Comparison of ENCODE assay signal across 1 cellular context in the genomic region with DNA sequence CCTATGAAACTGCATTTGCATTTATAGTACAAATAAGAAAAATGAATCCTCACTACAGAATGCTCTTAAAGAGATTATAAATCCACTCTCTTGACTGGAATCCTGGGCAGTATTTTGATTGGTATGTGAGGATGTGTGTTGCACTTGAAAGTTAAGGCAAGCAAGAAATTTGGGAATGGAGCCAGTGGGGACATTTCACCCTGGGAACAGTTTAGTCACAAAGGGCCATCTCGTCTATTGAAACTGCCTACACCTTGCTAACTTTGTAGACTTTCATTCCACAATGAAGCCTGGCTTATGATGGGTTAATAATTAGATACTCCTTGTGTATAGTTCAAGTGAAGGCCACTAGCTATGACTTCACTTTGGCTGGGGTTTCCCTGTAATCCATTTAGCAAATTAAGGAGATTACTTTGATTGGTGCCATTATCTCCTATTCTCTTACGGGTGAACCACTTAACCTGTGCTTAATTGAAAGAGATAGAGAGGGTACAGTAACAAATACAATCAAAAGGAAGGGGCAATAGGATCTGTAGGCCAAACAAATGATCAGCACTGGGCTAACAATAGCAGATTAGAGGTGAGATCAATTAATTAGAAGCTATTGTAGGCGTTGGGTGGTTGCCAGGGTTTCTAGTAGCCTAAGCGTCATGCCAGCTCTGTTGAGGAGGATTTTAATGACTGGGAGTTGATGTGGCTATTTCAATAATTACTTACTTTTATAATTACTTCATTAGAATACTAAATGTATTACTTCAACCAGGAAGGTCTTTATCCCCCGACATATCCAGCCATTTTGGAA.
TF ChIP-seq lines count a peak whose summit lies in the region.

No MANE protein-coding gene starts in this region.

TF ChIP-seq in SK-N-SH, 30 proteins besides CTCF, POLR2A, EP300 and RAD21 (continued from another document):
- TF ChIP-seq IRF3 (IDR thresholded peaks at IDR 0.05; ENCODE audit: low read depth, low read length) = no peak
- TF ChIP-seq GABPA (IDR thresholded peaks at IDR 0.05; ENCODE audit: low read depth) = no peak
- TF ChIP-seq RXRA (IDR thresholded peaks at IDR 0.05; ENCODE audit: borderline replicate concordance, low read depth) = no peak
- no peak for TF ChIP-seq TAF1 (IDR thresholded peaks at IDR 0.05; ENCODE audit: borderline replicate concordance, low read depth, low read length)
- no peak for TF ChIP-seq FOSL2 (IDR thresholded peaks at IDR 0.05; ENCODE audit: borderline replicate concordance, low read depth)
- no peak for TF ChIP-seq FOXM1 (IDR thresholded peaks at IDR 0.05; ENCODE audit: low read depth)
- no peak for TF ChIP-seq TEAD4 (IDR thresholded peaks at IDR 0.05; ENCODE audit: borderline replicate concordance, insufficient read depth)
